Comparison of ENCODE assay signal across 33 cellular contexts in genomic region chr16:80784951-80785350, GRCh38.
"Had no signal": no experiment of that assay in that cellular context is flagged by ENCODE, and none has a peak within 500 bp of the region (broad histone marks: within the 10 kb centered on the region; RNA-seq: fewer than 3 reads in every experiment).

No MANE protein-coding gene starts in this region.

- DNase-seq: activated B cell treated with CpG ODN at 0.5 μM for 24 hours; activated CD4-positive, alpha-beta memory T cell treated with anti-CD3 and anti-CD28 coated beads for 36 hours; activated CD4-positive, alpha-beta T cell treated with anti-CD3 and anti-CD28 coated beads for 4 hours; activated CD4-positive, alpha-beta T cell treated with anti-CD3 and anti-CD28 coated beads, Interleukin-2, amount 10 ng/mL, durations not matched to agents 24 days and 14 days; activated CD4-positive, alpha-beta T cell treated with anti-CD3 and anti-CD28 coated beads, Interleukin-2, amount 50 U/mL, for 1 hour; activated CD4-positive, alpha-beta T cell treated with anti-CD3 and anti-CD28 coated beads, Interleukin-2, amount 50 U/mL, for 4 hours; activated CD4-positive, CD25-positive, alpha-beta regulatory T cell treated with anti-CD3 and anti-CD28 coated beads, Interleukin-2, amount 50 U/mL, for 72 hours; activated CD8-positive, alpha-beta memory T cell treated with anti-CD3 and anti-CD28 coated beads, Interleukin-2, amount 50 U/mL, for 4 hours; activated CD8-positive, alpha-beta T cell treated with anti-CD3 and anti-CD28 coated beads for 36 hours; activated effector memory CD4-positive, alpha-beta T cell treated with anti-CD3 and anti-CD28 coated beads, Interleukin-2, amount 50 U/mL, for 16 hours; activated gamma-delta T cell treated with Interleukin-2 at 50 U/mL for 16 hours; activated naive CD4-positive, alpha-beta T cell; activated naive CD4-positive, alpha-beta T cell treated with anti-CD3 and anti-CD28 coated beads for 36 hours; activated naive CD4-positive, alpha-beta T cell treated with anti-CD3 and anti-CD28 coated beads, Interleukin-2, amount 50 U/mL, for 16 hours; activated naive CD8-positive, alpha-beta T cell treated with anti-CD3 and anti-CD28 coated beads for 36 hours; activated T-cell treated with anti-CD3 and anti-CD28 coated beads for 4 hours; activated T-cell treated with anti-CD3 and anti-CD28 coated beads, Interleukin-2, amount 50 U/mL, for 1 hour; activated T-cell treated with anti-CD3 and anti-CD28 coated beads, Interleukin-2, amount 50 U/mL, for 4 hours; activated T-cell treated with anti-CD3 and anti-CD28 coated beads, Interleukin-2, amount 50 U/mL, for 72 hours; adrenal gland; amniotic stem cell; aorta; body of pancreas; brain microvascular endothelial cell; central memory CD4-positive, alpha-beta T cell; T-helper 2 cell; T-helper 9 cell had no signal

- H3K4me3 ChIP-seq: adrenal gland, body of pancreas, breast epithelium had no signal

- H3K9me3 ChIP-seq: body of pancreas had no signal

- H3K27ac ChIP-seq: adrenal gland, body of pancreas, brain microvascular endothelial cell, breast epithelium, VCaP had no signal

- H3K36me3 ChIP-seq: adrenal gland, brain microvascular endothelial cell, breast epithelium had no signal

- FAIRE-seq: astrocyte, TTC549 had no signal

- H3K27me3 ChIP-seq: adrenal gland, body of pancreas, brain microvascular endothelial cell, breast epithelium had no signal

- ATAC-seq: activated CD8-positive, alpha-beta T cell treated with anti-CD3 and anti-CD28 coated beads for 36 hours; activated naive CD4-positive, alpha-beta T cell treated with anti-CD3 and anti-CD28 coated beads, Interleukin-2, amount 50 U/mL, for 72 hours; activated T-cell treated with anti-CD3 and anti-CD28 coated beads, Interleukin-2, amount 50 U/mL, for 4 hours; activated T-cell treated with anti-CD3 and anti-CD28 coated beads, Interleukin-2, amount 50 U/mL, for 72 hours; activated T-helper 17 cell treated with anti-CD3 and anti-CD28 coated beads, Interleukin-2, amount 50 U/mL, for 72 hours; body of pancreas had no signal

- H3K4me1 ChIP-seq: body of pancreas, breast epithelium had no signal
